Comparison of ENCODE assay signal across 20 cellular contexts in the genomic region with DNA sequence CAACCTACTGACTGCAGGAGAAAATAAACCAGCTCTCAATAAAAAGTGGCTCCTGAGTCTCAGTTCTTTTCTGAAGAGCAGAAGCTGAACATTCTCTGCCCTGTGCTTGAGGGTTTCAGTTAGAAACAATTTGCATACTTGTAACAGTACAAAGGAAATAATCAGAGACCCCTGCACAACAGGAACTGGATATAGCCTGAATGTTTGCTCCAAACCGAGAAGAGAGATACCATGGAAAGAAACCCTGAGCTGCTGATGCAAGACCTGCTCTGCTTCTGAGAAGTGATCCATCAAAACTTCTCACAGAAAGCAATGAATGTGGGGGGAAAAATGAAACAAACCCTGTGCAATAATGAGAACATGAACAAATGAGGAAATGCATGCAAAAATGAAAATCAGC.
A peak's percentile ranks its signal among the peaks of the same experiment; 100 is the strongest.
DNase-seq lines count a peak whose midpoint lies in the region; ATAC-seq and TF ChIP-seq lines count a peak whose summit lies in the region.
"Had no signal": no experiment of that assay in that cellular context is flagged by ENCODE, and none has a peak within 500 bp of the region (broad histone marks: within the 10 kb centered on the region; RNA-seq: fewer than 3 reads in every experiment).

No MANE protein-coding gene starts in this region.

- no peak overlapping the region for H3K27ac ChIP-seq in neural progenitor cell
- H3K27ac ChIP-seq: esophagus squamous epithelium had no signal

- H3K4me3 ChIP-seq in neural progenitor cell (no peak overlapping the region), foreskin fibroblast (ENCODE audit: low read depth in 1 of 2, low read length in 2 of 2) (no peak overlapping the region)
- H3K4me3 ChIP-seq: esophagus squamous epithelium had no signal

- TF ChIP-seq CTCF in neural progenitor cell (IDR thresholded peaks at IDR 0.05): no peak
- TF ChIP-seq CTCF in foreskin fibroblast (IDR thresholded peaks at IDR 0.05; ENCODE audit: low read depth, low read length): no peak

- H2AFZ ChIP-seq in neural progenitor cell (replicated peaks): peak overlapping the region; percentile 26

- H3K36me3 ChIP-seq in neural progenitor cell: no peaks in the 10 kb centered on the region
- H3K36me3 ChIP-seq: esophagus squamous epithelium had no signal

- H3K4me1 Mint-ChIP-seq in neural progenitor cell: no peaks in the 10 kb centered on the region

- no peaks in the 10 kb centered on the region for H4K20me1 ChIP-seq in neural progenitor cell (ENCODE audit: low read depth)

- no peaks in the 10 kb centered on the region for H3K9me3 Mint-ChIP-seq in neural progenitor cell

- H3K27me3 ChIP-seq in neural progenitor cell: no peaks in the 10 kb centered on the region
- H3K27me3 ChIP-seq: esophagus squamous epithelium had no signal

- H3K79me2 ChIP-seq in neural progenitor cell (ENCODE audit: low read depth): no peaks in the 10 kb centered on the region

- DNase-seq in neural progenitor cell (ENCODE audit: low spot score) (no peak), COLO829 (ENCODE audit: low spot score) (no peak), NCI-H1694 (lab: John Stamatoyannopoulos, UW) (no peak), foreskin fibroblast (no peak)
- DNase-seq: activated CD4-positive, alpha-beta memory T cell treated with anti-CD3 and anti-CD28 coated beads for 36 hours; central memory CD4-positive, alpha-beta T cell; DMS153; effector CD4-positive, alpha-beta T cell; esophagus squamous epithelium; kidney; mesendoderm; NCI-H2029 treated with DMSO at 0.1 percent for 48 hours; RPMI8226; stimulated activated naive CD4-positive, alpha-beta T cell; trophoblast cell had no signal

- no peaks in the 10 kb centered on the region for H3K27me3 Mint-ChIP-seq in neural progenitor cell (ENCODE audit: insufficient read depth, low read depth)
- H3K27me3 Mint-ChIP-seq: activated CD4-positive, alpha-beta memory T cell treated with anti-CD3 and anti-CD28 coated beads for 36 hours had no signal

- H3K4me1 ChIP-seq in neural progenitor cell: peaks cover 3% of the 10 kb centered on the region
- H3K4me1 ChIP-seq: esophagus squamous epithelium had no signal

- no peaks in the 10 kb centered on the region for H3K36me3 Mint-ChIP-seq in neural progenitor cell
- H3K36me3 Mint-ChIP-seq: activated CD4-positive, alpha-beta memory T cell treated with anti-CD3 and anti-CD28 coated beads for 36 hours had no signal

- H3K9me3 ChIP-seq in neural progenitor cell (ENCODE audit: low read depth): no peaks in the 10 kb centered on the region
- H3K9me3 ChIP-seq: esophagus squamous epithelium had no signal

- ATAC-seq in GM18861 (IDR thresholded peaks at IDR 0.05; ENCODE audit: unreplicated experiment) (peak; percentile 36), GM21529 (IDR thresholded peaks at IDR 0.05; ENCODE audit: unreplicated experiment) (peak; percentile 38), HG03432 (IDR thresholded peaks at IDR 0.05; ENCODE audit: unreplicated experiment) (peak; percentile 39)
- ATAC-seq: HepG2 had no signal

- no peak overlapping the region for H3K9ac ChIP-seq in neural progenitor cell

- H3K4me3 Mint-ChIP-seq in neural progenitor cell: no peak overlapping the region
- H3K4me3 Mint-ChIP-seq: activated CD4-positive, alpha-beta memory T cell treated with anti-CD3 and anti-CD28 coated beads for 36 hours; neural crest cell had no signal

- H3K4me2 ChIP-seq in neural progenitor cell: no peak overlapping the region

- no peaks in the 10 kb centered on the region for H3F3A ChIP-seq in neural progenitor cell (ENCODE audit: low read depth)

- H3K27ac Mint-ChIP-seq in neural progenitor cell: no peak overlapping the region
- H3K27ac Mint-ChIP-seq: activated CD4-positive, alpha-beta memory T cell treated with anti-CD3 and anti-CD28 coated beads for 36 hours had no signal
